ENCODE assay signal across 15 cellular contexts in genomic region chr17:48795444-48796162, GRCh38. TPM values are rescaled to one million over a fixed set of nuclear protein-coding genes. Genes with fewer than 3 reads are reported as not detected.
DNase-seq lines count a peak whose midpoint lies in the region; ATAC-seq and TF ChIP-seq lines count a peak whose summit lies in the region.
"Had no signal": no experiment of that assay in that cellular context is flagged by ENCODE, and none has a peak within 500 bp of the region (broad histone marks: within the 10 kb centered on the region; RNA-seq: fewer than 3 reads in every experiment).

No MANE protein-coding gene starts in this region.

- H3K27ac ChIP-seq in neural progenitor cell, result no peak overlapping the region
- H3K27ac ChIP-seq: epithelial cell of prostate had no signal

- peaks cover 53% of the 10 kb centered on the region for H3K4me1 Mint-ChIP-seq in Caco-2 (ENCODE audit: low read depth, unreplicated experiment)
- peaks cover 64% of the 10 kb centered on the region for H3K4me1 Mint-ChIP-seq in nephron progenitor cell
- peaks cover 5 to 6% of the 10 kb centered on the region in 2 donors for H3K4me1 Mint-ChIP-seq in natural killer cell
- peaks cover 5% of the 10 kb centered on the region for H3K4me1 Mint-ChIP-seq in neural progenitor cell

- no peak overlapping the region for H3K4me2 ChIP-seq in neural progenitor cell

- no peaks in the 10 kb centered on the region for H3F3A ChIP-seq in neural progenitor cell (ENCODE audit: low read depth)

- CTCF ChIA-PET in Caco-2 (lab: Charles Lee), result interaction anchor here (0.6 to 31.3 kb wide), 15 partner anchors 9 to 237 kb away, joined by 3 to 1184 read pairs (median 4); partner anchors contain the start of genes ATP5MC1 and PRAC2

- H3K27ac Mint-ChIP-seq in Caco-2 (ENCODE audit: unreplicated experiment), result peak overlapping the region; percentile 99
- H3K27ac Mint-ChIP-seq in nephron progenitor cell, result peak overlapping the region; percentile 39
- no peak overlapping the region for H3K27ac Mint-ChIP-seq in natural killer cell
- H3K27ac Mint-ChIP-seq in neural progenitor cell, result no peak overlapping the region
- H3K27ac Mint-ChIP-seq: activated naive CD8-positive, alpha-beta T cell treated with anti-CD3 and anti-CD28 coated beads, Interleukin-2, amount 10 ng/mL, durations not matched to agents 7 days and 5 days had no signal

- no peaks in the 10 kb centered on the region for H3K9me3 Mint-ChIP-seq in Caco-2 (ENCODE audit: unreplicated experiment)
- H3K9me3 Mint-ChIP-seq in nephron progenitor cell, result no peaks in the 10 kb centered on the region
- H3K9me3 Mint-ChIP-seq in natural killer cell, result no peaks in the 10 kb centered on the region
- no peaks in the 10 kb centered on the region for H3K9me3 Mint-ChIP-seq in neural progenitor cell
- H3K9me3 Mint-ChIP-seq: activated naive CD8-positive, alpha-beta T cell treated with anti-CD3 and anti-CD28 coated beads, Interleukin-2, amount 10 ng/mL, durations not matched to agents 7 days and 5 days; neural crest cell had no signal

- intact Hi-C loops in Caco-2 (cut with micrococcal nuclease; ENCODE audit: unreplicated experiment), result loop anchor here (1.0 to 5.0 kb wide), 3 partner anchors 22 to 553 kb away; partner anchors contain the start of gene TTLL6
- intact Hi-C loops in natural killer cell (cut with micrococcal nuclease), result no loop called here

- H3K27me3 Mint-ChIP-seq in Caco-2 (ENCODE audit: insufficient read depth, unreplicated experiment), result no peaks in the 10 kb centered on the region
- H3K27me3 Mint-ChIP-seq in nephron progenitor cell (ENCODE audit: low read depth, poor library complexity), result peaks cover 40% of the 10 kb centered on the region
- H3K27me3 Mint-ChIP-seq in natural killer cell (ENCODE audit: low read depth in 2 of 2), result peaks cover 27 to 42% of the 10 kb centered on the region in 2 donors
- H3K27me3 Mint-ChIP-seq in neural progenitor cell (ENCODE audit: insufficient read depth, low read depth), result peaks cover 9% of the 10 kb centered on the region

- POLR2A ChIA-PET in Caco-2 (lab: Charles Lee), result interaction anchor here (0.6 to 1.6 kb wide), 3 partner anchors 28 to 619 kb away, joined by 3 to 7 read pairs (median 5); partner anchors contain the start of genes ATP5MC1 and PHB1

- no peak overlapping the region for H2AFZ ChIP-seq in neural progenitor cell (replicated peaks)

- DNase-seq in Caco-2 (peak; percentile 92 to 95), NCI-H526 treated with DMSO at 0.1 percent for 48 hours (lab: John Stamatoyannopoulos, UW) (peak; percentile 15), fibroblast of peridontal ligament (ENCODE audit: extremely low read depth) (peak; percentile 46), nephron progenitor cell (no peak), natural killer cell (no peak), neural progenitor cell (ENCODE audit: low spot score) (no peak), NCI-H2029 (lab: John Stamatoyannopoulos, UW) (no peak)
- DNase-seq: activated CD4-positive, alpha-beta T cell treated with anti-CD3 and anti-CD28 coated beads for 4 hours; activated naive CD8-positive, alpha-beta T cell treated with anti-CD3 and anti-CD28 coated beads, Interleukin-2, amount 10 ng/mL, durations not matched to agents 7 days and 5 days; NCI-H1436; RPMI8226; stimulated activated CD4-positive, alpha-beta T cell treated with anti-CD3 and anti-CD28 coated beads, Interleukin-2, amount 100 ng/mL, for 48 hours had no signal

- no peak for ATAC-seq in HG03159 (IDR thresholded peaks at IDR 0.05; ENCODE audit: unreplicated experiment)
- no peak for ATAC-seq in natural killer cell

- H3K4me3 ChIP-seq in Caco-2 (ENCODE audit: low read depth, low read length) (no peak overlapping the region), neural progenitor cell (no peak overlapping the region)

- no peaks in the 10 kb centered on the region for H3K36me3 ChIP-seq in Caco-2 (ENCODE audit: control insufficient read depth, insufficient read depth, low read length)
- no peaks in the 10 kb centered on the region for H3K36me3 ChIP-seq in neural progenitor cell

- H3K79me2 ChIP-seq in neural progenitor cell (ENCODE audit: low read depth), result no peaks in the 10 kb centered on the region

- peaks cover 61% of the 10 kb centered on the region for H3K4me1 ChIP-seq in Caco-2
- peaks cover 3% of the 10 kb centered on the region for H3K4me1 ChIP-seq in neural progenitor cell

- TF ChIP-seq CTCF in Caco-2 (IDR thresholded peaks at IDR 0.05; ENCODE audit: insufficient read depth in 1 of 2, low read depth in 1 of 2, low read length in 1 of 2, severe bottlenecking in 1 of 2, unreplicated experiment in 1 of 2) (no peak), nephron progenitor cell (IDR thresholded peaks at IDR 0.05) (no peak), natural killer cell (IDR thresholded peaks at IDR 0.05) (no peak), neural progenitor cell (IDR thresholded peaks at IDR 0.05) (no peak)

- H3K27me3 ChIP-seq in Caco-2 (replicated peaks; ENCODE audit: control insufficient read depth, insufficient read depth, low read length), result no peaks in the 10 kb centered on the region
- peaks cover 16% of the 10 kb centered on the region for H3K27me3 ChIP-seq in neural progenitor cell

- no TSS peak for BruUV-seq in Caco-2 (replicated peaks; lab: Mats Ljungman, UMichigan)

- no peak overlapping the region for H3K9ac ChIP-seq in neural progenitor cell

- H3K9me3 ChIP-seq in Caco-2 (no peaks in the 10 kb centered on the region), neural progenitor cell (ENCODE audit: low read depth) (no peaks in the 10 kb centered on the region)

- H3K36me3 Mint-ChIP-seq in Caco-2 (ENCODE audit: insufficient read depth, unreplicated experiment) (peaks cover 19% of the 10 kb centered on the region), nephron progenitor cell (ENCODE audit: low read depth) (no peaks in the 10 kb centered on the region), natural killer cell (no peaks in the 10 kb centered on the region), neural progenitor cell (no peaks in the 10 kb centered on the region)
- H3K36me3 Mint-ChIP-seq: activated naive CD8-positive, alpha-beta T cell treated with anti-CD3 and anti-CD28 coated beads, Interleukin-2, amount 10 ng/mL, durations not matched to agents 7 days and 5 days had no signal

- no peaks in the 10 kb centered on the region for H4K20me1 ChIP-seq in neural progenitor cell (ENCODE audit: low read depth)

- H3K4me3 Mint-ChIP-seq in Caco-2 (ENCODE audit: unreplicated experiment) (peak overlapping the region; percentile 69), nephron progenitor cell (peak overlapping the region; percentile 12), natural killer cell (no peak overlapping the region), neural progenitor cell (no peak overlapping the region)
- H3K4me3 Mint-ChIP-seq: activated naive CD8-positive, alpha-beta T cell treated with anti-CD3 and anti-CD28 coated beads, Interleukin-2, amount 10 ng/mL, durations not matched to agents 7 days and 5 days; neural crest cell had no signal

RNA-seq across cellular contexts. Expression of gene TTLL6, which starts 21.4 kb away (rescaled TPM):
- total RNA-seq in Caco-2 (2022) (0.16 and 0.81 TPM in 2 replicates), natural killer cell (not detected), neural progenitor cell (ENCODE audit: low replicate concordance) (6.8 and 17.4 TPM in 2 replicates)
- total RNA-seq: activated naive CD8-positive, alpha-beta T cell treated with anti-CD3 and anti-CD28 coated beads, Interleukin-2, amount 10 ng/mL, durations not matched to agents 7 days and 5 days had no signal

RNA-seq across cellular contexts. Expression of gene CALCOCO2, which starts 35.2 kb away (rescaled TPM):
- total RNA-seq in Caco-2 (2022) (233 and 251 TPM in 2 replicates), natural killer cell (100 to 1,000 TPM; 175 to 188 (median 179) TPM), neural progenitor cell (ENCODE audit: low replicate concordance) (23.9 and 34.1 TPM in 2 replicates)

Comparison
In these comparisons a context has a peak if more than half of its experiments do, and no peak if none do; other contexts are left out.
1. DNase-seq: peak in Caco-2 (2 of 2), NCI-H526 treated with DMSO at 0.1 percent for 48 hours (single experiment) and fibroblast of peridontal ligament (single experiment); none in nephron progenitor cell (single experiment), natural killer cell (single experiment), neural progenitor cell (single experiment) and NCI-H2029 (single experiment).
2. H3K27ac Mint-ChIP-seq: peak in Caco-2 (single experiment) and nephron progenitor cell (single experiment); none in natural killer cell (0 of 2) and neural progenitor cell (single experiment).
3. H3K4me3 Mint-ChIP-seq: peak in Caco-2 (single experiment) and nephron progenitor cell (single experiment); none in natural killer cell (single experiment) and neural progenitor cell (single experiment).